In genomic region chr3:49616491-49616941, GRCh38 we compare ENCODE assay signal across 17 cellular contexts. TPM values are rescaled to one million over a fixed set of nuclear protein-coding genes. Genes with fewer than 3 reads are reported as not detected.
DNase-seq lines count a peak whose midpoint lies in the region; ATAC-seq and TF ChIP-seq lines count a peak whose summit lies in the region.
"Had no signal": no experiment of that assay in that cellular context is flagged by ENCODE, and none has a peak within 500 bp of the region (broad histone marks: within the 10 kb centered on the region; RNA-seq: fewer than 3 reads in every experiment).

No MANE protein-coding gene starts in this region.

- H3K18ac ChIP-seq in mesenchymal stem cell (ENCODE audit: low read depth in 1 of 2, low read length in 2 of 2): no peak overlapping the region

- peak overlapping the region; percentile 98 for H2BK5ac ChIP-seq in mesenchymal stem cell (ENCODE audit: low read depth, low read length, poor library complexity, severe bottlenecking)

- no peak overlapping the region for H2BK15ac ChIP-seq in mesenchymal stem cell (ENCODE audit: low read depth, poor library complexity, severe bottlenecking)

- H3K23ac ChIP-seq in mesenchymal stem cell (ENCODE audit: low read length in 2 of 2): no peak overlapping the region

- no peaks in the 10 kb centered on the region for H3K36me3 Mint-ChIP-seq in type B pancreatic cell

- H3K36me3 ChIP-seq in mesenchymal stem cell (ENCODE audit: control insufficient read depth in 1 of 2, insufficient read depth in 2 of 2, low read depth in 1 of 2, low read length in 2 of 2): no peaks in the 10 kb centered on the region
- H3K36me3 ChIP-seq: Peyer's patch had no signal

- TF ChIP-seq CTCF in cardiac fibroblast (IDR thresholded peaks at IDR 0.05; ENCODE audit: low read depth, low read length): no peak
- no peak for TF ChIP-seq CTCF in type B pancreatic cell (conservative IDR thresholded peaks at IDR 0.05)

- H3K4me3 Mint-ChIP-seq in type B pancreatic cell: peak overlapping the region; percentile 27
- H3K4me3 Mint-ChIP-seq: stimulated activated naive CD8-positive, alpha-beta T cell treated with anti-CD3 and anti-CD28 coated beads, Interleukin-15, Interleukin-2, amounts not matched to agents 100 ng/mL and 50 ng/mL, for 24 hours had no signal

- H3K9me3 ChIP-seq in mesenchymal stem cell (ENCODE audit: control insufficient read depth, low read length): peaks cover 3% of the 10 kb centered on the region
- H3K9me3 ChIP-seq: Peyer's patch had no signal

- H3K27ac Mint-ChIP-seq in type B pancreatic cell: peak overlapping the region; percentile 53
- H3K27ac Mint-ChIP-seq: stimulated activated naive CD8-positive, alpha-beta T cell treated with anti-CD3 and anti-CD28 coated beads, Interleukin-15, Interleukin-2, amounts not matched to agents 100 ng/mL and 50 ng/mL, for 24 hours had no signal

- no peak overlapping the region for H3K4me2 ChIP-seq in mesenchymal stem cell (ENCODE audit: low read length, poor library complexity, severe bottlenecking)

- no peak overlapping the region for H2BK120ac ChIP-seq in mesenchymal stem cell (ENCODE audit: low read depth, low read length)

- H3K4me3 ChIP-seq in cardiac fibroblast (replicated peaks in 1 of 2; ENCODE audit: low read depth in 2 of 2, low read length in 2 of 2) (no peak overlapping the region), mesenchymal stem cell (ENCODE audit: insufficient read depth in 1 of 2, low read depth in 1 of 2, low read length in 2 of 2) (no peak overlapping the region)
- H3K4me3 ChIP-seq: K562, Peyer's patch had no signal

- 70% methylated on average over 6 of the region's 6 CpGs for WGBS in mesenchymal stem cell

- peaks cover 17% of the 10 kb centered on the region for H3K4me1 Mint-ChIP-seq in type B pancreatic cell (ENCODE audit: unreplicated experiment)

- H3K9ac ChIP-seq in mesenchymal stem cell (ENCODE audit: low read length): no peak overlapping the region

- H2AFZ ChIP-seq in mesenchymal stem cell (ENCODE audit: low read depth, low read length): no peak overlapping the region

- no peaks in the 10 kb centered on the region for H3K27me3 Mint-ChIP-seq in type B pancreatic cell
- H3K27me3 Mint-ChIP-seq: stimulated activated naive CD8-positive, alpha-beta T cell treated with anti-CD3 and anti-CD28 coated beads, Interleukin-15, Interleukin-2, amounts not matched to agents 100 ng/mL and 50 ng/mL, for 24 hours had no signal

- H3K79me1 ChIP-seq in mesenchymal stem cell (replicated peaks; ENCODE audit: low read length, poor library complexity, severe bottlenecking): no peaks in the 10 kb centered on the region

- H4K91ac ChIP-seq in mesenchymal stem cell (ENCODE audit: low read length): no peak overlapping the region

- H3K4ac ChIP-seq in mesenchymal stem cell (ENCODE audit: low read depth in 1 of 2, low read length in 2 of 2): no peak overlapping the region

- no peak overlapping the region for H3K14ac ChIP-seq in mesenchymal stem cell (ENCODE audit: low read length in 2 of 2)

- H2BK12ac ChIP-seq in mesenchymal stem cell (ENCODE audit: low read length in 2 of 2): no peak overlapping the region

- peaks cover 0 to 11% of the 10 kb centered on the region in 2 experiments for H3K27me3 ChIP-seq in mesenchymal stem cell (ENCODE audit: control insufficient read depth in 1 of 2, insufficient read depth in 1 of 2, low read length in 2 of 2)
- H3K27me3 ChIP-seq: Peyer's patch had no signal

- peak; percentile 21 for DNase-seq in DMS 273 (lab: John Stamatoyannopoulos, UW; ENCODE audit: unreplicated experiment)
- no peak for DNase-seq in DMS 273 treated with DMSO at 0.1 percent for 48 hours (lab: John Stamatoyannopoulos, UW)
- DNase-seq in cardiac fibroblast (ENCODE audit: low read depth in 2 of 2): peak; percentile 20 to 71
- DNase-seq in mesenchymal stem cell: no peak
- no peak for DNase-seq in type B pancreatic cell (ENCODE audit: extremely low spot score, unreplicated experiment)
- DNase-seq: activated CD8-positive, alpha-beta memory T cell treated with anti-CD3 and anti-CD28 coated beads, Interleukin-2, amount 50 U/mL, for 4 hours; amniotic stem cell; NCI-H2081 treated with DMSO at 0.1 percent for 48 hours; occipital lobe; Peyer's patch; stimulated activated CD4-positive, alpha-beta T cell treated with anti-CD3 and anti-CD28 coated beads, Interleukin-2, amount 100 ng/mL, for 48 hours had no signal

- ATAC-seq in GM19328 (IDR thresholded peaks at IDR 0.05; ENCODE audit: unreplicated experiment) (no peak), HG02571 (IDR thresholded peaks at IDR 0.05; ENCODE audit: unreplicated experiment) (no peak), HG02885 (IDR thresholded peaks at IDR 0.05; ENCODE audit: poor library complexity, unreplicated experiment) (no peak)
- ATAC-seq: K562 had no signal

- peak overlapping the region; percentile 57 for H2AK5ac ChIP-seq in mesenchymal stem cell (ENCODE audit: low read length, severe bottlenecking)

- H3K9me3 Mint-ChIP-seq in type B pancreatic cell: no peaks in the 10 kb centered on the region

- peaks cover 19% of the 10 kb centered on the region for H3K4me1 ChIP-seq in mesenchymal stem cell (ENCODE audit: control insufficient read depth, insufficient read depth, low read depth, low read length)
- H3K4me1 ChIP-seq: Peyer's patch had no signal

- peak overlapping the region; percentile 99 for H3K27ac ChIP-seq in mesenchymal stem cell (ENCODE audit: low read length, poor library complexity, severe bottlenecking)
- H3K27ac ChIP-seq: 22Rv1, Peyer's patch had no signal

- no peak overlapping the region for H4K8ac ChIP-seq in mesenchymal stem cell (ENCODE audit: low read length)

RNA-seq across cellular contexts. Expression of gene APEH, which starts 57.6 kb away (rescaled TPM):
- polyA plus RNA-seq in mesenchymal stem cell (2013, experiment 1 of 2): 46.0 TPM
- 44.5 TPM for polyA plus RNA-seq in mesenchymal stem cell (2013, experiment 2 of 2)
- total RNA-seq in type B pancreatic cell (ENCODE audit: low replicate concordance): 141 and 145 TPM in 2 replicates

Comparison
In these comparisons a context has a peak if more than half of its experiments do, and no peak if none do; other contexts are left out.
1. DNase-seq: peak in DMS 273 (single experiment) and cardiac fibroblast (2 of 2); none in DMS 273 treated with DMSO at 0.1 percent for 48 hours (single experiment), mesenchymal stem cell (single experiment) and type B pancreatic cell (single experiment).